ENCODE assay signal across 8 cellular contexts in genomic region chr11:62543680-62544444, GRCh38. TPM values are rescaled to one million over a fixed set of nuclear protein-coding genes. Genes with fewer than 3 reads are reported as not detected.
A peak's percentile ranks its signal among the peaks of the same experiment; 100 is the strongest.
DNase-seq lines count a peak whose midpoint lies in the region; ATAC-seq and TF ChIP-seq lines count a peak whose summit lies in the region.

No MANE protein-coding gene starts in this region.

- intact Hi-C loops in right cardiac atrium (cut with DNase I) = loop anchor here (5.0 to 10.0 kb wide), 5 partner anchors 37 to 149 kb away; no protein-coding TSS in a partner anchor

- ATAC-seq in activated T-helper 17 cell treated with anti-CD3 and anti-CD28 coated beads, Interleukin-2, amount 50 U/mL, for 72 hours (replicated peaks) = no peak
- ATAC-seq in right cardiac atrium = no peak
- no peak for ATAC-seq in stimulated activated memory B cell treated with anti-CD40 and anti-IgM and Interleukin-4, amounts not matched to agents 10 μg/mL and 1 μg/mL and 100 μg/mL, for 72 hours
- no peak for ATAC-seq in HG03520 (IDR thresholded peaks at IDR 0.05; ENCODE audit: unreplicated experiment)
- ATAC-seq in HG03139 (IDR thresholded peaks at IDR 0.05; ENCODE audit: unreplicated experiment) = no peak

- no peaks in the 10 kb centered on the region for H3K9me3 ChIP-seq in right cardiac atrium (ENCODE audit: control insufficient read depth, low read length)

- H3K4me3 Mint-ChIP-seq in activated T-helper 17 cell treated with anti-CD3 and anti-CD28 coated beads, Interleukin-2, amount 50 U/mL, for 72 hours = peak overlapping the region; percentile 94
- H3K4me3 Mint-ChIP-seq in stimulated activated memory B cell treated with anti-CD40 and anti-IgM and Interleukin-4, amounts not matched to agents 10 μg/mL and 1 μg/mL and 100 μg/mL, for 72 hours = peak overlapping the region; percentile 94

- no peaks in the 10 kb centered on the region for H3K27me3 Mint-ChIP-seq in activated T-helper 17 cell treated with anti-CD3 and anti-CD28 coated beads, Interleukin-2, amount 50 U/mL, for 72 hours
- H3K27me3 Mint-ChIP-seq in stimulated activated memory B cell treated with anti-CD40 and anti-IgM and Interleukin-4, amounts not matched to agents 10 μg/mL and 1 μg/mL and 100 μg/mL, for 72 hours = no peaks in the 10 kb centered on the region

- H3K9me3 Mint-ChIP-seq in activated T-helper 17 cell treated with anti-CD3 and anti-CD28 coated beads, Interleukin-2, amount 50 U/mL, for 72 hours = no peaks in the 10 kb centered on the region
- H3K9me3 Mint-ChIP-seq in stimulated activated memory B cell treated with anti-CD40 and anti-IgM and Interleukin-4, amounts not matched to agents 10 μg/mL and 1 μg/mL and 100 μg/mL, for 72 hours = no peaks in the 10 kb centered on the region

- 18% methylated on average over 22 of the region's 22 CpGs for WGBS in right cardiac atrium

- DNase-seq in HFF-Myc (ENCODE audit: extremely low read depth, low read depth) (no peak), right cardiac atrium (peak; percentile 36 to 72 (median 71)), D341Med (ENCODE audit: low spot score) (no peak)
- no peak for DNase-seq in activated effector memory CD4-positive, alpha-beta T cell treated with anti-CD3 and anti-CD28 coated beads, Interleukin-2, amount 50 U/mL, for 16 hours

- peaks cover 25% of the 10 kb centered on the region for H3K4me1 ChIP-seq in right cardiac atrium (ENCODE audit: control insufficient read depth, insufficient read depth, low read length)

- H3K4me3 ChIP-seq in HFF-Myc (replicated peaks; ENCODE audit: low read depth, low read length) = peak overlapping the region; percentile 99
- H3K4me3 ChIP-seq in right cardiac atrium (ENCODE audit: low read length) = peak overlapping the region; percentile 96

- peaks cover 38% of the 10 kb centered on the region for H3K4me1 Mint-ChIP-seq in activated T-helper 17 cell treated with anti-CD3 and anti-CD28 coated beads, Interleukin-2, amount 50 U/mL, for 72 hours
- peaks cover 74% of the 10 kb centered on the region for H3K4me1 Mint-ChIP-seq in stimulated activated memory B cell treated with anti-CD40 and anti-IgM and Interleukin-4, amounts not matched to agents 10 μg/mL and 1 μg/mL and 100 μg/mL, for 72 hours

- H3K36me3 Mint-ChIP-seq in activated T-helper 17 cell treated with anti-CD3 and anti-CD28 coated beads, Interleukin-2, amount 50 U/mL, for 72 hours (ENCODE audit: low read depth) = peaks cover 46% of the 10 kb centered on the region
- peaks cover 5% of the 10 kb centered on the region for H3K36me3 Mint-ChIP-seq in stimulated activated memory B cell treated with anti-CD40 and anti-IgM and Interleukin-4, amounts not matched to agents 10 μg/mL and 1 μg/mL and 100 μg/mL, for 72 hours

- peak overlapping the region; percentile 100 for H3K27ac ChIP-seq in right cardiac atrium (ENCODE audit: low read length)

- TF ChIP-seq CTCF in HFF-Myc (IDR thresholded peaks at IDR 0.05; ENCODE audit: low read depth, low read length, missing control alignments) = no peak

- no peaks in the 10 kb centered on the region for H3K27me3 ChIP-seq in right cardiac atrium (ENCODE audit: control insufficient read depth, insufficient read depth)

- H3K27ac Mint-ChIP-seq in activated T-helper 17 cell treated with anti-CD3 and anti-CD28 coated beads, Interleukin-2, amount 50 U/mL, for 72 hours = peak overlapping the region; percentile 92
- H3K27ac Mint-ChIP-seq in stimulated activated memory B cell treated with anti-CD40 and anti-IgM and Interleukin-4, amounts not matched to agents 10 μg/mL and 1 μg/mL and 100 μg/mL, for 72 hours = peak overlapping the region; percentile 92

RNA-seq across cellular contexts. Expression of gene AHNAK, which starts 2.7 kb away (rescaled TPM):
- total RNA-seq in activated T-helper 17 cell treated with anti-CD3 and anti-CD28 coated beads, Interleukin-2, amount 50 U/mL, for 72 hours = 100 to 1,000 TPM; 155 to 336 TPM
- 100 to 1,000 TPM; 289 to 371 (median 320) TPM for total RNA-seq in right cardiac atrium
- polyA plus RNA-seq in right cardiac atrium = 78.1 TPM

RNA-seq across cellular contexts. Expression of gene EEF1G, which starts 29.8 kb away (rescaled TPM):
- 1,000 to 10,000 TPM; 1,690 to 1,865 TPM for total RNA-seq in activated T-helper 17 cell treated with anti-CD3 and anti-CD28 coated beads, Interleukin-2, amount 50 U/mL, for 72 hours
- 1,000 to 10,000 TPM in 1 of 4 donors, 100 to 1,000 TPM in 3; 807 to 1,060 (median 897) TPM for total RNA-seq in right cardiac atrium
- polyA plus RNA-seq in right cardiac atrium = 770 TPM

RNA-seq across cellular contexts. Expression of gene TUT1, which starts 47.5 kb away (rescaled TPM):
- total RNA-seq in activated T-helper 17 cell treated with anti-CD3 and anti-CD28 coated beads, Interleukin-2, amount 50 U/mL, for 72 hours = 10 to 100 TPM; 23.8 to 25.7 TPM
- total RNA-seq in right cardiac atrium = 10 to 100 TPM in 3 of 4 donors, 1 to 10 TPM in 1; 8.0 to 15.3 (median 11.5) TPM
- 10.7 TPM for polyA plus RNA-seq in right cardiac atrium

RNA-seq across cellular contexts. Expression of gene MTA2, which starts 57.8 kb away (rescaled TPM):
- 100 to 1,000 TPM; 142 to 198 TPM for total RNA-seq in activated T-helper 17 cell treated with anti-CD3 and anti-CD28 coated beads, Interleukin-2, amount 50 U/mL, for 72 hours
- 10 to 100 TPM; 34.8 to 47.6 (median 38.3) TPM for total RNA-seq in right cardiac atrium
- polyA plus RNA-seq in right cardiac atrium = 24.1 TPM

Comparison
In these comparisons a context has a peak if more than half of its experiments do, and no peak if none do; other contexts are left out.
1. DNase-seq: peak in right cardiac atrium (3 of 3); none in HFF-Myc (single experiment), activated effector memory CD4-positive, alpha-beta T cell treated with anti-CD3 and anti-CD28 coated beads, Interleukin-2, amount 50 U/mL, for 16 hours (single experiment) and D341Med (single experiment).